In genomic region chr4:26322349-26322748, GRCh38 we compare ENCODE assay signal across 1 cellular context.
TF ChIP-seq lines count a peak whose summit lies in the region.

No MANE protein-coding gene starts in this region.

TF ChIP-seq in H1, 55 proteins besides CTCF, POLR2A, EP300 and RAD21 (continued from another document):
- TF ChIP-seq E2F6 (IDR thresholded peaks at IDR 0.05) (no peak), SIRT6 (IDR thresholded peaks at IDR 0.05; ENCODE audit: low read length) (no peak), ASH2L (IDR thresholded peaks at IDR 0.05; ENCODE audit: low read length) (no peak), RBBP5 (IDR thresholded peaks at IDR 0.05; ENCODE audit: borderline replicate concordance, low read depth, low read length) (no peak), CREB1 (IDR thresholded peaks at IDR 0.05) (no peak), CBX8 (IDR thresholded peaks at IDR 0.05; ENCODE audit: borderline replicate concordance, low read depth, low read length) (no peak), GABPA (IDR thresholded peaks at IDR 0.05; ENCODE audit: borderline replicate concordance, insufficient read depth, low read length) (no peak), SUZ12 (IDR thresholded peaks at IDR 0.05; ENCODE audit: low read length) (no peak), KDM5A (IDR thresholded peaks at IDR 0.05; ENCODE audit: low read length) (no peak), YY1 (IDR thresholded peaks at IDR 0.05; ENCODE audit: low read depth, low read length) (no peak), RNF2 (IDR thresholded peaks at IDR 0.05; ENCODE audit: borderline replicate concordance, low read depth, low read length, missing control alignments, poor library complexity, severe bottlenecking) (no peak), POLR2AphosphoS5 (IDR thresholded peaks at IDR 0.05; ENCODE audit: low read depth, low read length) (no peak), SP2 (IDR thresholded peaks at IDR 0.05; ENCODE audit: low read length) (no peak), MAX (IDR thresholded peaks at IDR 0.05) (no peak), SP1 (IDR thresholded peaks at IDR 0.05; ENCODE audit: low read depth, low read length) (no peak), TCF12 (IDR thresholded peaks at IDR 0.05; ENCODE audit: low read depth, low read length) (no peak), ATF3 (IDR thresholded peaks at IDR 0.05; ENCODE audit: insufficient read depth, low read depth, low read length) (no peak), RXRA (IDR thresholded peaks at IDR 0.05; ENCODE audit: insufficient read depth, low read depth, low read length) (no peak)
